In the genomic region with DNA sequence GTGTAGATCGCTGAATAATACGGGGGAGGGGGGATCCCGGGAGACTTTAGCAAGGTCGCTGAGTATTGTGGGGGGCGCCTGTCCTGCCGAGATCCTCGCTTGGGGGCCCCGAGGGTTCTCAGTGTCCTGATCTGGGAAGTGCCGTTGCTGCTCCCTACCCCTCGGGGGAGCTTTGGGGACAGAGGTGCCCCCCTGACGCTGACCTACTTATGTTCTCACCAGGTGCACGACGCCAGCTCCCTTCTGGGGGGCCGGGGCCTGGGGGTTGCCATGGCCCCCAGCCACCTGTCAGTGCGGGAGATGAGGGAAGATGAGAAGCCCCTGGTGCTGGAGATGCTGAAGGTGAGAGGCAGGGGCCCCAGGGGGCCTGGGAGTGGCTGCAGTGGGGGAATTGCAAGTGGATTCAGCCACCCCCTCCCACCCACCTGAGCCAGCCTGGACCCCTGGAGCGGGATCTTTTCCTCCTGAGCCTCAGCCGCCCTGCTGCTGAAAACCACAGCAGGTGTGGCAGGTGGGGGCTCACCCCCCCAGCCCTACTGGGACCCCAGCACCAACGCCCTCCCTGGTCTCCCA, we compare ENCODE assay signal across 6 cellular contexts. TPM values are rescaled to one million over a fixed set of nuclear protein-coding genes. Genes with fewer than 3 reads are reported as not detected.
DNase-seq lines count a peak whose midpoint lies in the region; ATAC-seq, FAIRE-seq and TF ChIP-seq lines count a peak whose summit lies in the region.

No MANE protein-coding gene starts in this region.

- peaks cover 21% of the 10 kb centered on the region for H3K4me1 ChIP-seq in CD4-positive, CD25-positive, alpha-beta regulatory T cell (ENCODE audit: control insufficient read depth, insufficient read depth, low read length, poor library complexity, severe bottlenecking)
- H3K4me1 ChIP-seq in kidney (ENCODE audit: control insufficient read depth in 1 of 2, insufficient read depth in 1 of 2, low read depth in 1 of 2, low read length in 2 of 2) = peaks cover 5 to 24% of the 10 kb centered on the region in 2 donors

- CTCF ChIA-PET in GM10248 (lab: Yijun Ruan, JAX) = interaction anchor here (0.9 to 6.3 kb wide), 7 partner anchors 9 to 184 kb away, joined by 3 to 44 read pairs (median 4); a partner anchor contains a TSS

- H3K27ac ChIP-seq in CD4-positive, CD25-positive, alpha-beta regulatory T cell (ENCODE audit: insufficient read depth, low read length, poor library complexity, severe bottlenecking) = peak overlapping the region; percentile 76
- peak overlapping the region; percentile 51; the same call in 1 of the 2 replicates for H3K27ac ChIP-seq in SK-N-MC
- H3K27ac ChIP-seq in kidney (ENCODE audit: low read depth in 2 of 2, low read length in 2 of 2) = peak overlapping the region; percentile 71 to 85

- peak overlapping the region; percentile 80 for H3K9ac ChIP-seq in SK-N-MC (ENCODE audit: insufficient read length)
- peak overlapping the region in 1 of 2 donors; percentile 40 for H3K9ac ChIP-seq in kidney (ENCODE audit: low read length in 2 of 2)

- H3K9me3 Mint-ChIP-seq in CD4-positive, CD25-positive, alpha-beta regulatory T cell = no peaks in the 10 kb centered on the region

- H3K27me3 ChIP-seq in CD4-positive, CD25-positive, alpha-beta regulatory T cell (ENCODE audit: control insufficient read depth, insufficient read depth, low read length) = no peaks in the 10 kb centered on the region

- no peak for DNase-seq in CD4-positive, CD25-positive, alpha-beta regulatory T cell
- DNase-seq in SK-N-MC (ENCODE audit: low read depth, low spot score) (no peak), kidney (no peak), HUDEP-2 (lab: John Stamatoyannopoulos, UW; ENCODE audit: unreplicated experiment in 76 of 76) (no peak), GM10248 (ENCODE audit: extremely low spot score) (no peak)

- H3K36me3 ChIP-seq in CD4-positive, CD25-positive, alpha-beta regulatory T cell (ENCODE audit: control insufficient read depth, insufficient read depth, low read length) = no peaks in the 10 kb centered on the region
- H3K36me3 ChIP-seq in SK-N-MC (ENCODE audit: insufficient read depth, low read length) (no peaks in the 10 kb centered on the region), kidney (ENCODE audit: control insufficient read depth in 1 of 2, insufficient read depth in 2 of 2, low read length in 2 of 2) (no peaks in the 10 kb centered on the region)

- intact Hi-C loops in kidney (cut with DNase I) = no loop called here

- peak overlapping the region; percentile 82 to 90 (median 86) for H3K4me3 Mint-ChIP-seq in CD4-positive, CD25-positive, alpha-beta regulatory T cell

- no peak overlapping the region for H3K4me3 ChIP-seq in CD4-positive, CD25-positive, alpha-beta regulatory T cell (ENCODE audit: low read depth, low read length)
- H3K4me3 ChIP-seq in SK-N-MC (peak overlapping the region; percentile 86), kidney (ENCODE audit: low read length in 2 of 2) (peak overlapping the region in 1 of 2 donors; percentile 58)

- no peak for FAIRE-seq in kidney (lab: Jason Lieb, UNC)

- ATAC-seq in CD4-positive, CD25-positive, alpha-beta regulatory T cell (ENCODE audit: low read depth in 2 of 2) = no peak
- ATAC-seq in GM21737 (IDR thresholded peaks at IDR 0.05; ENCODE audit: unreplicated experiment) = no peak

- no peaks in the 10 kb centered on the region for H3K27me3 Mint-ChIP-seq in CD4-positive, CD25-positive, alpha-beta regulatory T cell

- H3K36me3 Mint-ChIP-seq in CD4-positive, CD25-positive, alpha-beta regulatory T cell = no peaks in the 10 kb centered on the region

- no peaks in the 10 kb centered on the region for H3K9me3 ChIP-seq in CD4-positive, CD25-positive, alpha-beta regulatory T cell (ENCODE audit: control insufficient read depth in 2 of 2, low read length in 2 of 2)
- H3K9me3 ChIP-seq in SK-N-MC (ENCODE audit: low read depth, low read length) = no peaks in the 10 kb centered on the region
- H3K9me3 ChIP-seq in kidney (ENCODE audit: control insufficient read depth in 1 of 2, low read length in 2 of 2) = no peaks in the 10 kb centered on the region

- H3K27ac Mint-ChIP-seq in CD4-positive, CD25-positive, alpha-beta regulatory T cell = peak overlapping the region; percentile 56 to 92 (median 91)

- POLR2A ChIA-PET in GM10248 (lab: Yijun Ruan, JAX) = interaction anchor here (0.8 kb wide), 1 partner anchor 24 kb away, joined by 4 read pairs; a partner anchor contains a TSS

- H3K4me1 Mint-ChIP-seq in CD4-positive, CD25-positive, alpha-beta regulatory T cell = peaks cover 0 to 10% (median 3%) of the 10 kb centered on the region in 4 donors

- no peak for TF ChIP-seq CTCF in kidney (IDR thresholded peaks at IDR 0.05; ENCODE audit: borderline replicate concordance, extremely low read depth, insufficient read depth)
- no peak for TF ChIP-seq CTCF in GM10248 (IDR thresholded peaks at IDR 0.05; ENCODE audit: control extremely low read depth, extremely low read depth, low read depth, missing control alignments)

RNA-seq across cellular contexts. Expression of a gene that starts 0.5 kb away (rescaled TPM):
- total RNA-seq in CD4-positive, CD25-positive, alpha-beta regulatory T cell = 9.2 TPM
- polyA plus RNA-seq in CD4-positive, CD25-positive, alpha-beta regulatory T cell = 1 to 10 TPM; 3.3 to 5.1 (median 4.1) TPM
- total RNA-seq in kidney = 42.6 TPM
- 45.0 TPM for polyA plus RNA-seq in kidney (ENCODE audit: insufficient read depth, low read depth, low replicate concordance)

RNA-seq across cellular contexts. Expression of a gene that starts 2.7 kb away (rescaled TPM):
- total RNA-seq in CD4-positive, CD25-positive, alpha-beta regulatory T cell = 0.27 TPM
- not detected for polyA plus RNA-seq in CD4-positive, CD25-positive, alpha-beta regulatory T cell
- total RNA-seq in kidney = 9.4 TPM
- polyA plus RNA-seq in kidney (ENCODE audit: insufficient read depth, low read depth, low replicate concordance) = 2.2 TPM

RNA-seq across cellular contexts. Expression of a gene that starts 9.1 kb away (rescaled TPM):
- total RNA-seq in CD4-positive, CD25-positive, alpha-beta regulatory T cell = 23.9 TPM
- polyA plus RNA-seq in CD4-positive, CD25-positive, alpha-beta regulatory T cell = under 1 TPM; 0.05 to 0.22 (median 0.09) TPM
- 12.0 TPM for total RNA-seq in kidney
- 2.3 TPM for polyA plus RNA-seq in kidney (ENCODE audit: insufficient read depth, low read depth, low replicate concordance)

RNA-seq across cellular contexts. Expression of a gene that starts 21.0 kb away (rescaled TPM):
- total RNA-seq in CD4-positive, CD25-positive, alpha-beta regulatory T cell = not detected
- polyA plus RNA-seq in CD4-positive, CD25-positive, alpha-beta regulatory T cell = not detected
- total RNA-seq in kidney = not detected
- not detected for polyA plus RNA-seq in kidney (ENCODE audit: insufficient read depth, low read depth, low replicate concordance)

RNA-seq across cellular contexts. Expression of a gene that starts 24.1 kb away (rescaled TPM):
- 6.3 TPM for total RNA-seq in CD4-positive, CD25-positive, alpha-beta regulatory T cell
- 10 to 100 TPM; 24.7 to 34.1 (median 28.1) TPM for polyA plus RNA-seq in CD4-positive, CD25-positive, alpha-beta regulatory T cell
- total RNA-seq in kidney = 45.9 TPM
- 326 TPM for polyA plus RNA-seq in kidney (ENCODE audit: insufficient read depth, low read depth, low replicate concordance)
